24 cellular contexts compared by ENCODE assay signal in genomic region chr16:80700558-80700957, GRCh38.
"Had no signal": no experiment of that assay in that cellular context is flagged by ENCODE, and none has a peak within 500 bp of the region (broad histone marks: within the 10 kb centered on the region; RNA-seq: fewer than 3 reads in every experiment).

No MANE protein-coding gene starts in this region.

- H3K36me3 Mint-ChIP-seq: WTC11 had no signal

- H3K4me1 ChIP-seq: SJSA1 had no signal

- H3K4me3 ChIP-seq: Peyer's patch, SJSA1 had no signal

- H3K9me3 Mint-ChIP-seq: activated naive CD4-positive, alpha-beta T cell treated with anti-CD3 and anti-CD28 coated beads, Interleukin-2, amount 50 U/mL, for 24 hours; central memory CD8-positive, alpha-beta T cell had no signal

- H3K27ac Mint-ChIP-seq: activated CD4-positive, alpha-beta memory T cell treated with anti-CD3 and anti-CD28 coated beads for 36 hours; activated CD4-positive, alpha-beta T cell treated with anti-CD3 and anti-CD28 coated beads, Interleukin-2, amount 10 ng/mL, durations not matched to agents 24 days and 14 days; activated naive CD4-positive, alpha-beta T cell treated with anti-CD3 and anti-CD28 coated beads, Interleukin-2, amount 50 U/mL, for 24 hours; brain; WTC11 had no signal

- H3K27me3 ChIP-seq: Peyer's patch, SJSA1 had no signal

- H3K27me3 Mint-ChIP-seq: activated CD4-positive, alpha-beta memory T cell treated with anti-CD3 and anti-CD28 coated beads for 36 hours; activated CD4-positive, alpha-beta T cell treated with anti-CD3 and anti-CD28 coated beads, Interleukin-2, amount 10 ng/mL, durations not matched to agents 24 days and 14 days; activated naive CD4-positive, alpha-beta T cell treated with anti-CD3 and anti-CD28 coated beads, Interleukin-2, amount 50 U/mL, for 24 hours; central memory CD8-positive, alpha-beta T cell had no signal

- H3K36me3 ChIP-seq: Peyer's patch, SJSA1 had no signal

- H3K27ac ChIP-seq: Peyer's patch, SJSA1 had no signal

- DNase-seq: activated CD4-positive, alpha-beta memory T cell treated with anti-CD3 and anti-CD28 coated beads for 36 hours; activated CD4-positive, alpha-beta T cell treated with anti-CD3 and anti-CD28 coated beads, Interleukin-2, amount 10 ng/mL, durations not matched to agents 24 days and 14 days; activated CD4-positive, CD25-positive, alpha-beta regulatory T cell treated with anti-CD3 and anti-CD28 coated beads, Interleukin-2, amount 50 U/mL, for 72 hours; activated CD8-positive, alpha-beta memory T cell treated with anti-CD3 and anti-CD28 coated beads, Interleukin-2, amount 50 U/mL, for 48 hours; activated T-cell treated with anti-CD3 and anti-CD28 coated beads, Interleukin-2, amount 50 U/mL, for 1 hour; amygdala; KG1; MM.1S; NCI-H1105; NCI-H1436; NCI-H1694 treated with DMSO at 0.1 percent for 48 hours; NCI-H2029 treated with DMSO at 0.1 percent for 48 hours; NCI-H345; NCI-H510A treated with DMSO at 0.1 percent for 48 hours; NCI-H69; Peyer's patch; SHP77; SW 1271 had no signal

- H3K9me3 ChIP-seq: Peyer's patch, SJSA1 had no signal

- ATAC-seq: SK-N-SH treated with all-trans-retinoic acid at 6 μM for 48 hours, WTC11 had no signal

- H3K4me3 Mint-ChIP-seq: activated CD4-positive, alpha-beta memory T cell treated with anti-CD3 and anti-CD28 coated beads for 36 hours; activated CD4-positive, alpha-beta T cell treated with anti-CD3 and anti-CD28 coated beads, Interleukin-2, amount 10 ng/mL, durations not matched to agents 24 days and 14 days; activated naive CD4-positive, alpha-beta T cell treated with anti-CD3 and anti-CD28 coated beads, Interleukin-2, amount 50 U/mL, for 24 hours; brain; central memory CD8-positive, alpha-beta T cell; WTC11 had no signal

- H3K4me1 Mint-ChIP-seq: brain had no signal
